8 cellular contexts compared by ENCODE assay signal in genomic region chr14:103520657-103521437, GRCh38. TPM values are rescaled to one million over a fixed set of nuclear protein-coding genes. Genes with fewer than 3 reads are reported as not detected.
DNase-seq lines count a peak whose midpoint lies in the region; ATAC-seq, FAIRE-seq and TF ChIP-seq lines count a peak whose summit lies in the region.

No MANE protein-coding gene starts in this region.

- H3K4me1 ChIP-seq in breast epithelium: peaks cover 0 to 5% of the 10 kb centered on the region in 2 donors
- peaks cover 0 to 2% of the 10 kb centered on the region in 2 donors for H3K4me1 ChIP-seq in small intestine (ENCODE audit: control insufficient read depth in 2 of 2, insufficient read depth in 1 of 2, low read depth in 1 of 2, low read length in 1 of 2)

- intact Hi-C loops in breast epithelium (cut with DNase I; ENCODE audit: low total_unique reads): no loop called here

- DNase-seq in 8988T (peak; percentile 99), NCI-H1694 (lab: John Stamatoyannopoulos, UW) (peak; percentile 93), UCSD-AML1 (lab: John Stamatoyannopoulos, UW; ENCODE audit: unreplicated experiment) (peak; percentile 82), breast epithelium (ENCODE audit: low spot score in 2 of 2) (peak; percentile 70 to 75), iPS-NIHi11 (ENCODE audit: low spot score) (peak; percentile 83), small intestine (peak; percentile 64)

- no peak for TF ChIP-seq POLR2A in breast epithelium (IDR thresholded peaks at IDR 0.05)

- H3K27ac ChIP-seq in breast epithelium (peak overlapping the region; percentile 73 to 83), small intestine (ENCODE audit: low read depth in 1 of 2, low read length in 1 of 2) (peak overlapping the region in 1 of 2 donors; percentile 65)

- WGBS in small intestine, 3 donors: 0 to 3% (median 0%) methylated on average over 48 to 66 of the region's 66 CpGs

- H3K27me3 ChIP-seq in breast epithelium: no peaks in the 10 kb centered on the region
- peaks cover 0 to 4% of the 10 kb centered on the region in 2 donors for H3K27me3 ChIP-seq in small intestine (ENCODE audit: control insufficient read depth in 2 of 2, insufficient read depth in 2 of 2, low read length in 2 of 2)

- no peaks in the 10 kb centered on the region for H3K36me3 ChIP-seq in breast epithelium
- no peaks in the 10 kb centered on the region for H3K36me3 ChIP-seq in small intestine (ENCODE audit: control insufficient read depth in 2 of 2, insufficient read depth in 2 of 2, low read length in 2 of 2)

- H3K9me3 ChIP-seq in breast epithelium (no peaks in the 10 kb centered on the region), small intestine (ENCODE audit: control insufficient read depth, low read depth) (no peaks in the 10 kb centered on the region)

- TF ChIP-seq CTCF in breast epithelium (IDR thresholded peaks at IDR 0.05): peak; percentile 35 to 61 (median 61)

- FAIRE-seq in small intestine (lab: Jason Lieb, UNC): no peak

- H3K4me3 ChIP-seq in breast epithelium (peak overlapping the region; percentile 54 to 81 (median 61)), small intestine (ENCODE audit: low read depth in 1 of 2, low read length in 2 of 2) (peak overlapping the region; percentile 59 to 69)

- ATAC-seq in GM18511 (IDR thresholded peaks at IDR 0.05; ENCODE audit: unreplicated experiment): peak; percentile 54
- no peak for ATAC-seq in HG03442 (IDR thresholded peaks at IDR 0.05; ENCODE audit: unreplicated experiment)

RNA-seq across cellular contexts. Expression of gene CKB, which starts 1.8 kb away (rescaled TPM):
- total RNA-seq in breast epithelium: 100 to 1,000 TPM in 1 of 3 donors, 10 to 100 TPM in 2; 61.6 to 305 (median 83.2) TPM
- 10 to 100 TPM; 36.7 to 84.6 (median 60.8) TPM for polyA plus RNA-seq in small intestine

RNA-seq across cellular contexts. Expression of gene TRMT61A, which starts 8.1 kb away (rescaled TPM):
- 10 to 100 TPM; 10.7 to 17.7 (median 11.3) TPM for total RNA-seq in breast epithelium
- polyA plus RNA-seq in small intestine: 10 to 100 TPM in 1 of 3 donors, 1 to 10 TPM in 2; 4.9 to 16.5 (median 7.3) TPM

RNA-seq across cellular contexts. Expression of gene BAG5, which starts 41.6 kb away (rescaled TPM):
- 10 to 100 TPM; 29.5 to 45.4 (median 38.5) TPM for total RNA-seq in breast epithelium
- 10 to 100 TPM in 2 of 3 donors, 1 to 10 TPM in 1; 8.5 to 14.2 (median 11.1) TPM for polyA plus RNA-seq in small intestine

RNA-seq across cellular contexts. Expression of gene COA8, which starts 41.9 kb away (rescaled TPM):
- 10 to 100 TPM; 26.5 to 41.9 (median 27.2) TPM for total RNA-seq in breast epithelium
- polyA plus RNA-seq in small intestine: 10 to 100 TPM; 33.0 to 68.7 (median 56.5) TPM
